ENCODE assay signal across 8 cellular contexts in the genomic region with DNA sequence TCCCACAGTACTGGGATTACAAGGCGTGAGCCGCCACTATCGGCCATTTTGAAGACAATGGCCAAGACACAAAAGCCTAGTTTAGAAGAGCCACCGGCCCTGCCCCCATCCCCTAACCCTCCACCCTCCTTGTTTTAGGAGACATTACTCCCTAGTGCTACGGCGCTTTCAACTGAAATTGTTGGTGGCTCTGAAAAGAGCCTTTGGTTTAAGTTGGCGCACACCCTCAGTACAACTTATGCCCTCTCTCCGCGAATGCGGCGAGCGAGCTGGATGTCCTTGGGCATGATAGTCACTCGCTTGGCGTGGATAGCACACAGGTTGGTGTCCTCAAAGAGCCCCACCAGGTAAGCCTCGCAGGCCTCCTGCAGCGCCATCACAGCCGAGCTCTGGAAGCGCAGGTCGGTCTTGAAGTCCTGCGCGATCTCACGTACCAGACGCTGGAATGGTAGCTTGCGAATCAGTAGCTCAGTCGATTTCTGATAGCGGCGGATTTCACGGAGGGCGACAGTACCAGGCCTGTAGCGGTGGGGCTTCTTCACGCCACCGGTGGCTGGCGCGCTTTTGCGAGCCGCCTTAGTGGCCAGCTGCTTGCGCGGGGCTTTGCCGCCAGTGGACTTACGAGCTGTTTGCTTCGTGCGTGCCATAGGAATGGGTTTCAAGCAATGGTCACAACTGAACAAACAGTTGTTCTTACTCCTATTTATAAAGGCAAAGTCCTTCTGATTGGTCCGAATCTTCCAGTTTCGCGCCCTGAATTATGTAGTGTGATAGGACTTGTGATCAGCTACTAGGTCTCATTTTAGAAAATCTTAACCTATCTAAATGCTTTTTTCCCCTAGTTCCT.
DNase-seq lines count a peak whose midpoint lies in the region; ATAC-seq, FAIRE-seq and TF ChIP-seq lines count a peak whose summit lies in the region.

No MANE protein-coding gene starts in this region.

- WGBS in K562 (ENCODE audit: insufficient coverage, low coverage, missing lambda C conversion rate) = 42% methylated on average over 45 of the region's 45 CpGs

- H3K4me3 ChIP-seq in GM06990 (replicated peaks; ENCODE audit: low read depth, low read length) = peak overlapping the region; percentile 61
- H3K4me3 ChIP-seq in K562 = peak overlapping the region; percentile 43

- in situ Hi-C loops in K562 (cut with MboI) = no loop called here

- intact Hi-C loops in K562 (cut with micrococcal nuclease) = loop anchor here (2.0 kb wide), 2 partner anchors 33 to 35 kb away; a partner anchor contains a TSS

- H3K27me3 ChIP-seq in GM06990 (replicated peaks; ENCODE audit: control insufficient read depth, insufficient read depth, low read length) = no peaks in the 10 kb centered on the region
- no peaks in the 10 kb centered on the region for H3K27me3 ChIP-seq in K562 (ENCODE audit: control insufficient read depth in 2 of 2, insufficient read depth in 2 of 2, low read length in 2 of 2)

- H3K9me3 ChIP-seq in K562 (replicated peaks; ENCODE audit: control insufficient read depth, insufficient read depth, low read depth, low read length) = no peaks in the 10 kb centered on the region; the same call in 1 of the 2 replicates

- peak overlapping the region; percentile 77 for H2AFZ ChIP-seq in K562 (ENCODE audit: low read depth, low read length)

- peak; percentile 95 for TF ChIP-seq POLR2A in K562 (conservative IDR thresholded peaks at IDR 0.05)

- POLR2A ChIA-PET in HEK293T (lab: Yijun Ruan, JAX) = interaction anchor here (0.7 to 4.2 kb wide), 36 partner anchors 8 to 1643 kb away, joined by 3 to 48 read pairs (median 6); a partner anchor contains a TSS
- POLR2A ChIA-PET in K562 (lab: Yijun Ruan, JAX) = interaction anchor here (0.7 to 6.7 kb wide), 25 partner anchors 9 to 1827 kb away, joined by 3 to 112 read pairs (median 4); a partner anchor contains a TSS

- H3K4me1 ChIP-seq in K562 (replicated peaks in 1 of 2; ENCODE audit: control insufficient read depth in 2 of 2, insufficient read depth in 2 of 2, low read length in 2 of 2) = peaks cover 5 to 12% of the 10 kb centered on the region in 2 experiments; a peak in 3 of 5 replicates

- H3K36me3 ChIP-seq in GM06990 (ENCODE audit: control insufficient read depth, insufficient read depth, low read length) (no peaks in the 10 kb centered on the region), K562 (ENCODE audit: control insufficient read depth, insufficient read depth, low read length) (no peaks in the 10 kb centered on the region)

- DNase-seq in GM06990 (ENCODE audit: extremely low read depth, insufficient read length) = peak; percentile 93
- DNase-seq in HEK293T (ENCODE audit: extremely low spot score) = no peak
- peak; percentile 82 for DNase-seq in NCI-H1417 treated with DMSO at 0.1 percent for 48 hours (lab: John Stamatoyannopoulos, UW)
- peak; percentile 52 for DNase-seq in T-helper 9 cell
- DNase-seq in K562 (ENCODE audit: extremely low read depth in 1 of 4, low spot score in 3 of 4) = peak; percentile 39 to 86 (median 51)
- peak; percentile 14 for DNase-seq in iPS-NIHi7 (ENCODE audit: extremely low spot score)
- peak; percentile 59 to 65 (median 62) for DNase-seq in stimulated activated CD4-positive, alpha-beta T cell treated with anti-CD3 and anti-CD28 coated beads, Interleukin-12 subunit alpha, Interleukin-12 subunit beta, amount 100 ng/mL, for 48 hours (ENCODE audit: low read depth in 2 of 3, low spot score in 1 of 3)
- DNase-seq in iPS-NIHi11 (ENCODE audit: low spot score) = no peak

- peak overlapping the region; percentile 91 for H3K27ac ChIP-seq in K562 (ENCODE audit: extremely low read depth, low read depth, low read length)

- peaks cover 41% of the 10 kb centered on the region for H3K79me2 ChIP-seq in K562 (ENCODE audit: control insufficient read depth, insufficient read depth, low read length)

- TF ChIP-seq RAD21 in K562 (CRISPR knock-in tag; conservative IDR thresholded peaks at IDR 0.05 in 1 of 2, IDR thresholded peaks at IDR 0.05 in 1 of 2) = no peak; a peak in 2 of 4 replicates

- H4K20me1 ChIP-seq in K562 (replicated peaks; ENCODE audit: control insufficient read depth, insufficient read depth, low read length) = no peaks in the 10 kb centered on the region

- BruUV-seq in K562 (replicated peaks; lab: Mats Ljungman, UMichigan) = TSS peak; percentile 91

- CTCF ChIA-PET in HEK293T (lab: Yijun Ruan, JAX) = interaction anchor here (0.6 to 1.3 kb wide), 11 partner anchors 9 to 288 kb away, joined by 3 to 7 read pairs (median 3); partner anchors contain the start of gene HMGN4
- CTCF ChIA-PET in K562 (lab: Yijun Ruan, JAX; ENCODE audit: low intra/inter-chr PET ratio) = no interaction called here

- no peaks in the 10 kb centered on the region for H3K9me1 ChIP-seq in K562 (ENCODE audit: control insufficient read depth, insufficient read depth, low read length)

- H3K4me2 ChIP-seq in K562 (ENCODE audit: insufficient read depth, low read length) = peak overlapping the region; percentile 80

- peak; percentile 73 for ATAC-seq in K562

- FAIRE-seq in K562 (lab: Jason Lieb, UNC) = no peak

- TF ChIP-seq EP300 in K562 (IDR thresholded peaks at IDR 0.05; ENCODE audit: low read length) = 0 out of 2 replicates have a peak, but pooled peaks have one; percentile 28

- H3K9ac ChIP-seq in K562 (ENCODE audit: insufficient read depth in 1 of 2, low read depth in 2 of 2, low read length in 2 of 2) = peak overlapping the region; percentile 80 to 92

- TF ChIP-seq CTCF in GM06990 (IDR thresholded peaks at IDR 0.05; ENCODE audit: insufficient read depth, low read length, poor library complexity, severe bottlenecking) (peak; percentile 55), K562 (IDR thresholded peaks at IDR 0.05 in 2 of 3, conservative IDR thresholded peaks at IDR 0.05 in 1 of 3; ENCODE audit: insufficient read depth in 2 of 3, low read depth in 1 of 3, low read length in 3 of 3) (peak; percentile 27 to 63 (median 42); a peak in 5 of 6 replicates)

TF ChIP-seq in HEK293T, 16 proteins besides CTCF, POLR2A, EP300 and RAD21:
- TF ChIP-seq L3MBTL2 (conservative IDR thresholded peaks at IDR 0.05) = peak; percentile 66
- TF ChIP-seq NFRKB (IDR thresholded peaks at IDR 0.05) = peak; percentile 53
- no peak for TF ChIP-seq SUZ12 (IDR thresholded peaks at IDR 0.05)
- peak; percentile 43; the same call in 1 of the 2 replicates for TF ChIP-seq HDGF (IDR thresholded peaks at IDR 0.05; ENCODE audit: borderline replicate concordance)

TF ChIP-seq in K562, 482 proteins besides CTCF, POLR2A, EP300 and RAD21 (continues in another document):
- TF ChIP-seq TAF1 (IDR thresholded peaks at IDR 0.05; ENCODE audit: control insufficient read depth, extremely low read depth, insufficient read depth, low read length, severe bottlenecking) (peak; percentile 41), IRF2 (CRISPR knock-in tag; IDR thresholded peaks at IDR 0.05) (no peak), HDAC8 (tag; IDR thresholded peaks at IDR 0.05) (peak; percentile 32; the same call in 1 of the 2 replicates), MCM5 (IDR thresholded peaks at IDR 0.05; ENCODE audit: low read depth) (no peak), THRAP3 (IDR thresholded peaks at IDR 0.05; ENCODE audit: borderline replicate concordance) (peak; percentile 73; the same call in 1 of the 2 replicates), HLTF (IDR thresholded peaks at IDR 0.05) (no peak), SMAD2 (IDR thresholded peaks at IDR 0.05; ENCODE audit: low read depth, low read length) (no peak), KDM5B (IDR thresholded peaks at IDR 0.05; ENCODE audit: insufficient replicate concordance, low read depth, low read length) (peak; percentile 98), NCOA6 (IDR thresholded peaks at IDR 0.05) (no peak), CBFA2T2 (conservative IDR thresholded peaks at IDR 0.05) (no peak), EGR1 (conservative IDR thresholded peaks at IDR 0.05) (no peak)
- TF ChIP-seq, protein P1, sequence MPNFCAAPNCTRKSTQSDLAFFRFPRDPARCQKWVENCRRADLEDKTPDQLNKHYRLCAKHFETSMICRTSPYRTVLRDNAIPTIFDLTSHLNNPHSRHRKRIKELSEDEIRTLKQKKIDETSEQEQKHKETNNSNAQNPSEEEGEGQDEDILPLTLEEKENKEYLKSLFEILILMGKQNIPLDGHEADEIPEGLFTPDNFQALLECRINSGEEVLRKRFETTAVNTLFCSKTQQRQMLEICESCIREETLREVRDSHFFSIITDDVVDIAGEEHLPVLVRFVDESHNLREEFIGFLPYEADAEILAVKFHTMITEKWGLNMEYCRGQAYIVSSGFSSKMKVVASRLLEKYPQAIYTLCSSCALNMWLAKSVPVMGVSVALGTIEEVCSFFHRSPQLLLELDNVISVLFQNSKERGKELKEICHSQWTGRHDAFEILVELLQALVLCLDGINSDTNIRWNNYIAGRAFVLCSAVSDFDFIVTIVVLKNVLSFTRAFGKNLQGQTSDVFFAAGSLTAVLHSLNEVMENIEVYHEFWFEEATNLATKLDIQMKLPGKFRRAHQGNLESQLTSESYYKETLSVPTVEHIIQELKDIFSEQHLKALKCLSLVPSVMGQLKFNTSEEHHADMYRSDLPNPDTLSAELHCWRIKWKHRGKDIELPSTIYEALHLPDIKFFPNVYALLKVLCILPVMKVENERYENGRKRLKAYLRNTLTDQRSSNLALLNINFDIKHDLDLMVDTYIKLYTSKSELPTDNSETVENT (CRISPR knock-in tag; IDR thresholded peaks at IDR 0.05) = peak; percentile 79

Comparison
In these comparisons a context has a peak if more than half of its experiments do, and no peak if none do; other contexts are left out.
1. DNase-seq: peak in GM06990 (single experiment), NCI-H1417 treated with DMSO at 0.1 percent for 48 hours (single experiment), T-helper 9 cell (single experiment), K562 (4 of 4), iPS-NIHi7 (single experiment) and stimulated activated CD4-positive, alpha-beta T cell treated with anti-CD3 and anti-CD28 coated beads, Interleukin-12 subunit alpha, Interleukin-12 subunit beta, amount 100 ng/mL, for 48 hours (3 of 3); none in HEK293T (single experiment) and iPS-NIHi11 (single experiment).